8 cellular contexts compared by ENCODE assay signal in the genomic region with DNA sequence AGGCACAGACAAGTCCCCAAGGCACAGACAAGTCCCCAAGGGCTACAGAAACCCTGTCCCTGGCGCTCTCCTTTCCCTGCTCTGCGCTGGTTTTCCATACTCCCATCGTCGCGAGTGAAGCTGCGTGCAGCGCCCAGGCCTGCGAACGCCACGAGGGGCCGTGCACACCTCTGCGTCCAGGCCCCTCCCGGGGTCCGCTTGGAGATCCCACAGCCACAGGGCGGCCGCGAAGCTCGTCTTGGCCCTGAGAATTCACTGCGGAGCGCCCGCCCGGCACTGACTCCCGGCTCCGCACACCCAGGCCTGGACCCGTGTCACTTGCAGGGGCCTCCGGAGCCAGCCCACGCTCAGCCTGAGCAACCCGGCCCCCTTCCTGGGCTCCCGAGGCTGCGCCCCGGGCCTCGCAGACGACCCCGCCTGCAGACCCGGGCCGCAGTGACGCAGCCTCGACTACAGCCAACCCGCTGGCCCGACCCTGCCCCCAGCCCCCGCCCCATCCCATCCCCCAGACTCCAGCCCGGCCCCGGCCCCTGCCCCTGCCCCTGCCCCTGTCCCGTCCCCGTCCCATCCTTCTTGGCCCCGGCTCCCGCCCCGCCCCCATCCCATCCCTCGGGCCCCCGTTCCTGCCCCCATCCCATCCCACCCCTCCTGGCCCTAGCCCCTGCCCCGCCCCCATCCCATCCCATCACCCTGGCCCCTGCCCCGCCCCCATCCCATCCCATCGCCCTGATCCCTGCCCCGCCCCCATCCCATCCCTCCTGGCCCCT. TPM values are rescaled to one million over a fixed set of nuclear protein-coding genes. Genes with fewer than 3 reads are reported as not detected.
DNase-seq lines count a peak whose midpoint lies in the region; ATAC-seq and TF ChIP-seq lines count a peak whose summit lies in the region.

No MANE protein-coding gene starts in this region.

- no peak overlapping the region for H3K27ac Mint-ChIP-seq in activated CD8-positive, alpha-beta memory T cell treated with anti-CD3 and anti-CD28 coated beads, Interleukin-2, amount 10 ng/mL, durations not matched to agents 7 days and 5 days

- no peaks in the 10 kb centered on the region for H3K9me2 ChIP-seq in HCT116 (ENCODE audit: insufficient read depth)

- H3K4me3 Mint-ChIP-seq in activated CD8-positive, alpha-beta memory T cell treated with anti-CD3 and anti-CD28 coated beads, Interleukin-2, amount 10 ng/mL, durations not matched to agents 7 days and 5 days: peak overlapping the region; percentile 41

- intact Hi-C loops in HCT116 (cut with micrococcal nuclease): no loop called here

- H3K27ac ChIP-seq in HCT116 (ENCODE audit: low read depth, low read length): 0 out of 2 replicates have a peak overlapping the region, but pooled peaks have one; percentile 18
- H3K27ac ChIP-seq in skeletal muscle tissue (ENCODE audit: low read depth, low read length): no peak overlapping the region

- no peak overlapping the region for H2AFZ ChIP-seq in HCT116 (ENCODE audit: low read depth, low read length, poor library complexity, severe bottlenecking)

- TF ChIP-seq CTCF in HCT116 (IDR thresholded peaks at IDR 0.05 in 2 of 3, conservative IDR thresholded peaks at IDR 0.05 in 1 of 3; ENCODE audit: borderline replicate concordance in 1 of 3, insufficient read depth in 1 of 3, low read depth in 2 of 3, low read length in 2 of 3): no peak

- H3K4me1 Mint-ChIP-seq in activated CD8-positive, alpha-beta memory T cell treated with anti-CD3 and anti-CD28 coated beads, Interleukin-2, amount 10 ng/mL, durations not matched to agents 7 days and 5 days: peaks cover 11% of the 10 kb centered on the region

- no peaks in the 10 kb centered on the region for H3K9me3 ChIP-seq in HCT116 (ENCODE audit: control insufficient read depth in 1 of 2, insufficient read depth in 1 of 2, low read depth in 1 of 2, low read length in 2 of 2)
- H3K9me3 ChIP-seq in skeletal muscle tissue (ENCODE audit: control insufficient read depth in 3 of 3, low read length in 3 of 3): no peaks in the 10 kb centered on the region

- peak overlapping the region; percentile 76 for H3K9ac ChIP-seq in HCT116 (ENCODE audit: low read length)
- peak overlapping the region in 2 of 3 donors; percentile 32 to 50 for H3K9ac ChIP-seq in skeletal muscle tissue (ENCODE audit: low read depth in 1 of 3, low read length in 3 of 3)

- H3K36me3 Mint-ChIP-seq in activated CD8-positive, alpha-beta memory T cell treated with anti-CD3 and anti-CD28 coated beads, Interleukin-2, amount 10 ng/mL, durations not matched to agents 7 days and 5 days: peaks cover 7% of the 10 kb centered on the region

- no peak for TF ChIP-seq RAD21 in HCT116 (IDR thresholded peaks at IDR 0.05; ENCODE audit: low read depth)

- ATAC-seq in HCT116: no peak
- ATAC-seq in activated CD8-positive, alpha-beta memory T cell treated with anti-CD3 and anti-CD28 coated beads, Interleukin-2, amount 10 ng/mL, durations not matched to agents 7 days and 5 days: no peak
- no peak for ATAC-seq in GM18505 (IDR thresholded peaks at IDR 0.05; ENCODE audit: unreplicated experiment)
- no peak for ATAC-seq in HG03521 (IDR thresholded peaks at IDR 0.05; ENCODE audit: unreplicated experiment)
- ATAC-seq in GM19467 (IDR thresholded peaks at IDR 0.05; ENCODE audit: unreplicated experiment): no peak

- H4K20me1 ChIP-seq in HCT116 (ENCODE audit: insufficient read depth): no peaks in the 10 kb centered on the region

- peaks cover 2% of the 10 kb centered on the region for H3K27me3 Mint-ChIP-seq in activated CD8-positive, alpha-beta memory T cell treated with anti-CD3 and anti-CD28 coated beads, Interleukin-2, amount 10 ng/mL, durations not matched to agents 7 days and 5 days

- H3K79me2 ChIP-seq in HCT116 (ENCODE audit: insufficient read depth, low read length): peaks cover 12% of the 10 kb centered on the region

- H3K9me3 Mint-ChIP-seq in activated CD8-positive, alpha-beta memory T cell treated with anti-CD3 and anti-CD28 coated beads, Interleukin-2, amount 10 ng/mL, durations not matched to agents 7 days and 5 days (ENCODE audit: low read depth): no peaks in the 10 kb centered on the region

- BruUV-seq in HCT116 (replicated peaks; lab: Mats Ljungman, UMichigan): no TSS peak

- CTCF ChIA-PET in HCT116 (lab: Charles Lee): interaction anchor here (0.7 to 2.1 kb wide), 3 partner anchors 22 to 269 kb away, joined by 3 to 30 read pairs (median 4); no protein-coding TSS in a partner anchor
- CTCF ChIA-PET in activated CD8-positive, alpha-beta memory T cell treated with anti-CD3 and anti-CD28 coated beads, Interleukin-2, amount 10 ng/mL, durations not matched to agents 7 days and 5 days (lab: Charles Lee): interaction anchor here (0.9 to 4.1 kb wide), 5 partner anchors 134 to 155 kb away, joined by 3 to 37 read pairs (median 5); no protein-coding TSS in a partner anchor

- H3K36me3 ChIP-seq in HCT116 (ENCODE audit: control insufficient read depth in 1 of 2, insufficient read depth in 2 of 2, low read length in 2 of 2) (peaks cover 0 to 23% of the 10 kb centered on the region in 2 experiments; a peak in 3 of 4 replicates), skeletal muscle tissue (ENCODE audit: control insufficient read depth in 3 of 3, insufficient read depth in 3 of 3, low read length in 3 of 3) (peaks cover 31 to 38% (median 34%) of the 10 kb centered on the region in 3 donors)

- TF ChIP-seq POLR2A in HCT116 (IDR thresholded peaks at IDR 0.05; ENCODE audit: borderline replicate concordance, extremely low read depth, insufficient read depth, insufficient read length) (no peak), GM18505 (IDR thresholded peaks at IDR 0.05; ENCODE audit: borderline replicate concordance, extremely low read depth, insufficient read depth, insufficient read length) (no peak)

- H3K4me2 ChIP-seq in HCT116 (ENCODE audit: low read length): peak overlapping the region; percentile 89

- RAD21 ChIA-PET in HCT116 (lab: Charles Lee; ENCODE audit: low non-redundant PET in 1 of 2, low total read pairs in 2 of 2, uncharacterized antibody in 2 of 2, unreplicated experiment in 2 of 2): no interaction called here

- H3K27me3 ChIP-seq in HCT116 (ENCODE audit: insufficient read depth, low read length) (no peaks in the 10 kb centered on the region), skeletal muscle tissue (ENCODE audit: control insufficient read depth in 3 of 3, insufficient read depth in 3 of 3, low read length in 3 of 3) (no peaks in the 10 kb centered on the region)

- H3K4me1 ChIP-seq in HCT116 (ENCODE audit: control insufficient read depth in 1 of 2, insufficient read depth in 2 of 2, low read length in 2 of 2): peaks cover 5 to 9% of the 10 kb centered on the region in 2 experiments; a peak in 3 of 4 replicates
- peaks cover 8 to 21% (median 9%) of the 10 kb centered on the region in 3 donors for H3K4me1 ChIP-seq in skeletal muscle tissue (ENCODE audit: control insufficient read depth in 3 of 3, insufficient read depth in 3 of 3, low read length in 3 of 3)

- POLR2A ChIA-PET in HCT116 (lab: Charles Lee): no interaction called here

- H3K4me3 ChIP-seq in HCT116 (replicated peaks in 1 of 2; ENCODE audit: low read depth in 1 of 2, low read length in 2 of 2) (peak overlapping the region; percentile 68 to 80), iPS-11a (ENCODE audit: low read depth, low read length) (peak overlapping the region; percentile 68), skeletal muscle tissue (ENCODE audit: low read length in 3 of 3) (peak overlapping the region; percentile 43 to 75 (median 56))

- DNase-seq in HCT116 (ENCODE audit: low read depth, low spot score) (no peak), epidermal melanocyte (ENCODE audit: insufficient read length, low spot score) (no peak)
- peak; percentile 38 for DNase-seq in activated CD8-positive, alpha-beta memory T cell treated with anti-CD3 and anti-CD28 coated beads, Interleukin-2, amount 10 ng/mL, durations not matched to agents 7 days and 5 days

TF ChIP-seq in HCT116, 20 proteins besides CTCF, POLR2A, EP300 and RAD21:
- no peak for TF ChIP-seq YY1 (IDR thresholded peaks at IDR 0.05; ENCODE audit: extremely low read depth, insufficient replicate concordance, low read depth, low read length)
- TF ChIP-seq EGR1 (IDR thresholded peaks at IDR 0.05; ENCODE audit: low read depth): no peak
- TF ChIP-seq SP1 (IDR thresholded peaks at IDR 0.05; ENCODE audit: low read depth): no peak
- no peak for TF ChIP-seq ZNF274 (IDR thresholded peaks at IDR 0.05; ENCODE audit: low read depth, low read length)
- no peak for TF ChIP-seq TCF7L2 (IDR thresholded peaks at IDR 0.05; ENCODE audit: borderline replicate concordance, extremely low read depth, insufficient read depth, insufficient read length)
- TF ChIP-seq SRF (IDR thresholded peaks at IDR 0.05; ENCODE audit: low read depth): no peak
TF ChIP-seq in HCT116: peak in this region for 0.

RNA-seq across cellular contexts. Expression of a gene that starts 0.8 kb away (rescaled TPM):
- total RNA-seq in HCT116 (2021; ENCODE audit: unreplicated experiment) (20.5 TPM), skeletal muscle tissue (18.3 TPM)
- 16.7 and 18.7 TPM in 2 replicates for polyA plus RNA-seq in HCT116 (2012)
- total RNA-seq in activated CD8-positive, alpha-beta memory T cell treated with anti-CD3 and anti-CD28 coated beads, Interleukin-2, amount 10 ng/mL, durations not matched to agents 7 days and 5 days: 10 to 100 TPM; 16.4 to 19.5 TPM
